ENCODE assay signal across 8 cellular contexts in the genomic region with DNA sequence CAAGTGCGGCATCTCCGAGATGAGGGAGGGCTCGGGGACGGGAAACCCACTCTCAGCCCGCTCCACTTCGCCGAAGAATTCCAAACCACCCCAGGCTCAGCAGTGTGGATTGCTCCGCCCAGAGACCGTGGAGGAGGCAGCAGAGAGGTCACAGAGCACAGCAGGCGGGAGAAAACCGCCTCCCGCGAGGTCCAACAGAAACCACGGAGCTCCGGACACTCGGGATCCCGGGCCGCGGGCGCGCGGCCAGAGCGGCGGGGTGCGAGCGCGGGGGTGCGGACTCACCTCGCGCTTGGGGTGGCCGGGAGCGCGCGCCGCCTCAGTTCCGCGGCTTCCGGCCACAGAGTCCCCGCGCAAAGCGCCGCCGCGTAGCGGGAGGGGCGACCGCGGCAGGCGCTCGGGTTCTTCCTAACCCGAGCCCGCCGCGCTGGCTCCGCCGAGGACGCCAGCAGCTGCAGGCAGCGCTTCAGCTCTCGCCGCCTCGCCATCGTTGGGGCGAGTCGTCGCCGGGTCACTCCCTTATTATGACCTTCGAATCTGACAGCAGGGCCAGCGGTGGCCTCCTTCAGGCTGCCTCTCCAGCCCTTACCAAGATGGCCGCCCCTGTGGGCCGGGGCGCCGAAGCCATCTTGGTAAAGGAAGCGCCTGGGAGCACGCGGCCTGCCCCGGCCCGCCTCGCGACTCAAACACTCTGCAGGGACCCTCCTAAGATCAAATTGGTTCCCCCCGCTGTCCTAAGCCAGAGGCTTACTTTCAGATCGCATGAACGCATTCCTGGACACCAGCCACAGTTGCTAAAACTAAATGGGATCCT. TPM values are rescaled to one million over a fixed set of nuclear protein-coding genes. Genes with fewer than 3 reads are reported as not detected.
DNase-seq lines count a peak whose midpoint lies in the region; ATAC-seq and TF ChIP-seq lines count a peak whose summit lies in the region.

Gene NAPEPLD (minus strand): TSS at position 106 of the 814 bp plus-strand sequence. CDS start 20,323 bp downstream, outside the sequence.

- peak; percentile 83 for ATAC-seq in HG03159 (IDR thresholded peaks at IDR 0.05; ENCODE audit: unreplicated experiment)
- ATAC-seq in central memory CD8-positive, alpha-beta T cell (replicated peaks; ENCODE audit: extremely low read depth, poor library complexity, severe bottlenecking): peak; percentile 84

- TF ChIP-seq POLR2A in GM18951 (IDR thresholded peaks at IDR 0.05; ENCODE audit: extremely low read depth, insufficient read depth, insufficient read length): peak; percentile 77

- peak within 1 kb of the TSS; percentile 90 for H3K27ac Mint-ChIP-seq in central memory CD8-positive, alpha-beta T cell (ENCODE audit: low read depth)

- no peak for TF ChIP-seq CTCF in kidney epithelial cell (IDR thresholded peaks at IDR 0.05; ENCODE audit: insufficient read depth, low read length, poor library complexity, severe bottlenecking)

- in situ Hi-C loops in GM18951 (cut with MboI; ENCODE audit: low sequenced_read_pairs, unreplicated experiment): no loop called here

- H3K4me1 Mint-ChIP-seq in central memory CD8-positive, alpha-beta T cell: peaks cover 32% of the 10 kb centered on the region

- peak; percentile 95 for DNase-seq in AG08396 (ENCODE audit: low spot score)
- DNase-seq in NCI-H2227 treated with DMSO at 0.1 percent for 48 hours (lab: John Stamatoyannopoulos, UW): peak; percentile 93
- DNase-seq in activated CD4-positive, CD25-positive, alpha-beta regulatory T cell treated with anti-CD3 and anti-CD28 coated beads, Interleukin-2, amount 50 U/mL, for 16 hours (ENCODE audit: low read depth, low spot score): peak; percentile 37
- DNase-seq in central memory CD8-positive, alpha-beta T cell (ENCODE audit: low spot score in 2 of 2): peak; percentile 57 to 61
- no peak for DNase-seq in kidney epithelial cell (ENCODE audit: low read depth)
- peak; percentile 53 to 62 for DNase-seq in stimulated activated CD4-positive, alpha-beta T cell treated with anti-CD3 and anti-CD28 coated beads, Interleukin-15, amount 100 ng/mL, for 1 hour (ENCODE audit: low read depth in 1 of 2, low spot score in 1 of 2)

- no peaks in the 10 kb centered on the region for H3K36me3 ChIP-seq in kidney epithelial cell (ENCODE audit: control insufficient read depth, insufficient read depth, low read length)

- no peaks in the 10 kb centered on the region for H3K36me3 Mint-ChIP-seq in central memory CD8-positive, alpha-beta T cell (ENCODE audit: insufficient read depth)

- peak within 1 kb of the TSS; percentile 82 for H3K4me3 ChIP-seq in kidney epithelial cell (ENCODE audit: low read depth, low read length)

- H3K4me3 Mint-ChIP-seq in central memory CD8-positive, alpha-beta T cell: peak within 1 kb of the TSS; percentile 96

- H3K27me3 ChIP-seq in kidney epithelial cell (ENCODE audit: control insufficient read depth, insufficient read depth, low read length): no peaks in the 10 kb centered on the region

- no peaks in the 10 kb centered on the region for H3K27me3 Mint-ChIP-seq in central memory CD8-positive, alpha-beta T cell

- no peaks in the 10 kb centered on the region for H3K9me3 Mint-ChIP-seq in central memory CD8-positive, alpha-beta T cell

RNA-seq across cellular contexts. Expression of gene NAPEPLD, which starts in this region (rescaled TPM):
- total RNA-seq in kidney epithelial cell: 7.3 and 9.6 TPM in 2 replicates
